ENCODE assay signal across 11 cellular contexts in the genomic region with DNA sequence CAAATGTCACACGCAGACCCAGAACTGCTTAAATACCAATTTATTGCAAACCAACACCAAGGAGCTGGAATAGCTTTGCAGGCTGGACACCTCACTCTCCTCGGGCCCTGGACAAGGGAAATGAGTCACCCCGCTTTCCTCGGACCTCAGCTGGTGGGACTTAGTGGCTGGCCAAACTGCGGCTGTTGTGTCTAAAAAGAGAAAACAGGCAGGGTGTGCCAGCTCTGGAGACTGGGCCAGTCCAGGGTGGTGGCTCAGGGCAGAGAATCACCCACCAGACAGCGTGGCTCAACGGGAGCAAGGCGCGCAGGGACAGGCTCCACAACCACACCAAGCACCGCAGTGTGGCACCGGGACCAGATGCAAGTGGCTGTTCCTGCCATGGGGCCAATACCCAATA. TPM values are rescaled to one million over a fixed set of nuclear protein-coding genes. Genes with fewer than 3 reads are reported as not detected.
A peak's percentile ranks its signal among the peaks of the same experiment; 100 is the strongest.
DNase-seq lines count a peak whose midpoint lies in the region; ATAC-seq, FAIRE-seq and TF ChIP-seq lines count a peak whose summit lies in the region.
"Had no signal": no experiment of that assay in that cellular context is flagged by ENCODE, and none has a peak within 500 bp of the region (broad histone marks: within the 10 kb centered on the region; RNA-seq: fewer than 3 reads in every experiment).

No MANE protein-coding gene starts in this region.

- no peak for ATAC-seq in GM19324 (IDR thresholded peaks at IDR 0.05; ENCODE audit: low FRiP score, unreplicated experiment)
- ATAC-seq: pancreas had no signal

- H3K36me3 ChIP-seq in SK-N-SH (replicated peaks in 1 of 2; ENCODE audit: control insufficient read depth in 1 of 2, insufficient read depth in 2 of 2, low read length in 1 of 2), result peaks cover 11 to 64% of the 10 kb centered on the region in 2 experiments
- H3K36me3 ChIP-seq in parathyroid adenoma (ENCODE audit: control insufficient read depth, insufficient read depth, low read length), result no peaks in the 10 kb centered on the region

- H3K27ac ChIP-seq in SK-N-SH (ENCODE audit: low read depth in 2 of 2, low read length in 1 of 2), result peak overlapping the region in 1 of 2 experiments; percentile 52; a peak in 2 of 4 replicates
- H3K27ac ChIP-seq in parathyroid adenoma, result peak overlapping the region; percentile 96
- H3K27ac ChIP-seq: pancreas had no signal

- no peak overlapping the region for H3K27ac Mint-ChIP-seq in Calu3 (ENCODE audit: unreplicated experiment)
- H3K27ac Mint-ChIP-seq: dendritic cell treated with granulocyte-macrophage colony-stimulating factor and Interleukin-4, amounts not matched to agents 40 ng/mL and 50 ng/mL, for 4 days had no signal

- CTCF ChIA-PET in Calu3 (lab: Charles Lee), result interaction anchor here (0.6 kb wide), 1 partner anchor 37 kb away, joined by 3 read pairs; no protein-coding TSS in a partner anchor
- CTCF ChIA-PET in SK-N-SH (lab: Yijun Ruan, JAX), result interaction anchor here (0.8 kb wide), 1 partner anchor 142 kb away, joined by 4 read pairs; no protein-coding TSS in a partner anchor

- no peaks in the 10 kb centered on the region for H3K79me2 ChIP-seq in SK-N-SH (ENCODE audit: insufficient read depth)
- no peaks in the 10 kb centered on the region for H3K79me2 ChIP-seq in parathyroid adenoma

- TF ChIP-seq POLR2A in GM12892 (IDR thresholded peaks at IDR 0.05; ENCODE audit: low read depth, low read length), result no peak

- DNase-seq in Calu3, result no peak
- DNase-seq in SK-N-SH, result no peak
- peak; percentile 81 for DNase-seq in fibroblast of mammary gland (ENCODE audit: low read depth)
- DNase-seq in NCI-H82 (lab: John Stamatoyannopoulos, UW), result no peak
- DNase-seq in GM12892 (ENCODE audit: insufficient read length), result no peak
- DNase-seq in urothelium cell line (ENCODE audit: low spot score), result no peak
- DNase-seq: COR-L47 had no signal

- H3K4me1 Mint-ChIP-seq in Calu3 (ENCODE audit: low read depth, unreplicated experiment), result peaks cover 26% of the 10 kb centered on the region

- no peaks in the 10 kb centered on the region for H3K9me3 ChIP-seq in SK-N-SH
- no peaks in the 10 kb centered on the region for H3K9me3 ChIP-seq in parathyroid adenoma (ENCODE audit: control insufficient read depth, low read length)
- H3K9me3 ChIP-seq: pancreas had no signal

- WGBS in SK-N-SH (ENCODE audit: low lambda C conversion rate), result 73% methylated on average over 11 of the region's 11 CpGs

- POLR2A ChIA-PET in SK-N-SH (lab: Yijun Ruan, JAX), result no interaction called here

- H3K4me2 ChIP-seq in SK-N-SH, result peak overlapping the region; percentile 44
- no peak overlapping the region for H3K4me2 ChIP-seq in parathyroid adenoma (ENCODE audit: low read length)

- H3K4me1 ChIP-seq in SK-N-SH (ENCODE audit: control insufficient read depth in 1 of 2, insufficient read depth in 2 of 2, low read depth in 1 of 2, low read length in 1 of 2) (peaks cover 0 to 18% of the 10 kb centered on the region in 2 experiments; a peak in 2 of 4 replicates), parathyroid adenoma (peaks cover 80% of the 10 kb centered on the region)
- H3K4me1 ChIP-seq: pancreas had no signal

- H3K4me3 Mint-ChIP-seq in Calu3 (ENCODE audit: low read depth, unreplicated experiment), result no peak overlapping the region
- H3K4me3 Mint-ChIP-seq: dendritic cell treated with granulocyte-macrophage colony-stimulating factor and Interleukin-4, amounts not matched to agents 40 ng/mL and 50 ng/mL, for 4 days had no signal

- TF ChIP-seq EP300 in SK-N-SH (IDR thresholded peaks at IDR 0.05; ENCODE audit: borderline replicate concordance in 1 of 2, low read depth in 1 of 2, low read length in 1 of 2), result no peak

- H3K9me3 Mint-ChIP-seq in Calu3 (ENCODE audit: low read depth, unreplicated experiment), result no peaks in the 10 kb centered on the region
- H3K9me3 Mint-ChIP-seq: dendritic cell treated with granulocyte-macrophage colony-stimulating factor and Interleukin-4, amounts not matched to agents 40 ng/mL and 50 ng/mL, for 4 days had no signal

- 0 out of 2 replicates have a peak, but pooled peaks cover 8% of the 10 kb centered on the region for H4K20me1 ChIP-seq in SK-N-SH (ENCODE audit: insufficient read depth)

- H3K27me3 ChIP-seq in SK-N-SH (ENCODE audit: insufficient read depth) (no peaks in the 10 kb centered on the region), parathyroid adenoma (ENCODE audit: control insufficient read depth, insufficient read depth, low read length) (no peaks in the 10 kb centered on the region)
- H3K27me3 ChIP-seq: pancreas had no signal

- H3K4me3 ChIP-seq in SK-N-SH (ENCODE audit: low read depth in 2 of 2, low read length in 1 of 2), result no peak overlapping the region
- no peak overlapping the region for H3K4me3 ChIP-seq in fibroblast of mammary gland (ENCODE audit: control insufficient read depth, low read depth, low read length)
- no peak overlapping the region for H3K4me3 ChIP-seq in parathyroid adenoma (ENCODE audit: low read depth, low read length)
- H3K4me3 ChIP-seq: pancreas had no signal

- TF ChIP-seq RAD21 in SK-N-SH (IDR thresholded peaks at IDR 0.05; ENCODE audit: low read length), result no peak

- H3K9me2 ChIP-seq in SK-N-SH, result no peaks in the 10 kb centered on the region

- H3K9ac ChIP-seq in SK-N-SH (no peak overlapping the region), parathyroid adenoma (no peak overlapping the region)

- BruUV-seq in Calu3 (replicated peaks; lab: Mats Ljungman, UMichigan), result TSS peak; percentile 21

- no peak for FAIRE-seq in GM12892 (lab: Jason Lieb, UNC)
- no peak for FAIRE-seq in urothelium cell line (lab: Jason Lieb, UNC)
- FAIRE-seq: pancreas had no signal

- no peak for TF ChIP-seq CTCF in Calu3 (IDR thresholded peaks at IDR 0.05; ENCODE audit: unreplicated experiment)
- no peak for TF ChIP-seq CTCF in SK-N-SH (IDR thresholded peaks at IDR 0.05)
- no peak for TF ChIP-seq CTCF in fibroblast of mammary gland (conservative IDR thresholded peaks at IDR 0.05; ENCODE audit: control insufficient read depth, insufficient read depth, low read depth, low read length)
- no peak for TF ChIP-seq CTCF in parathyroid adenoma (IDR thresholded peaks at IDR 0.05)

- peaks cover 5% of the 10 kb centered on the region for H3F3A ChIP-seq in SK-N-SH (replicated peaks; ENCODE audit: insufficient read depth)

- intact Hi-C loops in Calu3 (cut with micrococcal nuclease; ENCODE audit: unreplicated experiment), result no loop called here

- peaks cover 48% of the 10 kb centered on the region for H3K36me3 Mint-ChIP-seq in Calu3 (ENCODE audit: insufficient read depth, unreplicated experiment)

- no peaks in the 10 kb centered on the region for H3K27me3 Mint-ChIP-seq in Calu3 (ENCODE audit: unreplicated experiment)
- H3K27me3 Mint-ChIP-seq: dendritic cell treated with granulocyte-macrophage colony-stimulating factor and Interleukin-4, amounts not matched to agents 40 ng/mL and 50 ng/mL, for 4 days had no signal

- H2AFZ ChIP-seq in SK-N-SH (ENCODE audit: low read depth), result no peak overlapping the region
- H2AFZ ChIP-seq in parathyroid adenoma, result no peak overlapping the region

TF ChIP-seq in SK-N-SH, 30 proteins besides CTCF, POLR2A, EP300 and RAD21:
- TF ChIP-seq EZH2phosphoT487 (IDR thresholded peaks at IDR 0.05; ENCODE audit: borderline replicate concordance, low read depth), result no peak
- TF ChIP-seq SIN3A (IDR thresholded peaks at IDR 0.05; ENCODE audit: borderline replicate concordance, low read depth, low read length), result no peak
- TF ChIP-seq CHD2 (IDR thresholded peaks at IDR 0.05; ENCODE audit: low read length, partially characterized antibody), result no peak
- no peak for TF ChIP-seq MEF2A (IDR thresholded peaks at IDR 0.05; ENCODE audit: borderline replicate concordance, low read depth)
- no peak for TF ChIP-seq NRF1 (IDR thresholded peaks at IDR 0.05; ENCODE audit: low read depth, low read length)
- TF ChIP-seq, protein P1, sequence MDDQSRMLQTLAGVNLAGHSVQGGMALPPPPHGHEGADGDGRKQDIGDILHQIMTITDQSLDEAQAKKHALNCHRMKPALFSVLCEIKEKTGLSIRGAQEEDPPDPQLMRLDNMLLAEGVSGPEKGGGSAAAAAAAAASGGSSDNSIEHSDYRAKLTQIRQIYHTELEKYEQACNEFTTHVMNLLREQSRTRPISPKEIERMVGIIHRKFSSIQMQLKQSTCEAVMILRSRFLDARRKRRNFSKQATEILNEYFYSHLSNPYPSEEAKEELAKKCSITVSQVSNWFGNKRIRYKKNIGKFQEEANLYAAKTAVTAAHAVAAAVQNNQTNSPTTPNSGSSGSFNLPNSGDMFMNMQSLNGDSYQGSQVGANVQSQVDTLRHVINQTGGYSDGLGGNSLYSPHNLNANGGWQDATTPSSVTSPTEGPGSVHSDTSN (IDR thresholded peaks at IDR 0.05), result peak; percentile 32; the same call in 1 of the 2 replicates
- TF ChIP-seq FOSL2 (IDR thresholded peaks at IDR 0.05; ENCODE audit: borderline replicate concordance, low read depth), result peak; percentile 85
- TF ChIP-seq JUND (IDR thresholded peaks at IDR 0.05), result peak; percentile 70
- no peak for TF ChIP-seq FOXJ3 (CRISPR knock-in tag; IDR thresholded peaks at IDR 0.05)
- TF ChIP-seq POLR2AphosphoS5 (IDR thresholded peaks at IDR 0.05; ENCODE audit: low read depth, low read length), result no peak
- peak; percentile 55; the same call in 1 of the 2 replicates for TF ChIP-seq NFIC (IDR thresholded peaks at IDR 0.05; ENCODE audit: borderline replicate concordance)
- peak; percentile 60; the same call in 1 of the 2 replicates for TF ChIP-seq TCF12 (IDR thresholded peaks at IDR 0.05)

RNA-seq across cellular contexts. Expression of a gene that starts 58.2 kb away (rescaled TPM):
- 0.12 TPM in 1 of 2 replicates, not detected in the other for total RNA-seq in Calu3 (2022)
- polyA plus RNA-seq in SK-N-SH (2012; rRNA removed), result 0.10 and 0.20 TPM in 2 replicates
- 0.13 and 0.17 TPM in 2 replicates for polyA plus RNA-seq in SK-N-SH (2012; cell fraction: cytosol; rRNA removed)
- polyA plus RNA-seq in SK-N-SH (2012; cell fraction: nucleus; rRNA removed), result 0.15 and 0.19 TPM in 2 replicates
- 0.38 TPM for polyA plus RNA-seq in GM12892 (2012; ENCODE audit: missing spikeins)
